ENCODE assay signal across 9 cellular contexts in the genomic region with DNA sequence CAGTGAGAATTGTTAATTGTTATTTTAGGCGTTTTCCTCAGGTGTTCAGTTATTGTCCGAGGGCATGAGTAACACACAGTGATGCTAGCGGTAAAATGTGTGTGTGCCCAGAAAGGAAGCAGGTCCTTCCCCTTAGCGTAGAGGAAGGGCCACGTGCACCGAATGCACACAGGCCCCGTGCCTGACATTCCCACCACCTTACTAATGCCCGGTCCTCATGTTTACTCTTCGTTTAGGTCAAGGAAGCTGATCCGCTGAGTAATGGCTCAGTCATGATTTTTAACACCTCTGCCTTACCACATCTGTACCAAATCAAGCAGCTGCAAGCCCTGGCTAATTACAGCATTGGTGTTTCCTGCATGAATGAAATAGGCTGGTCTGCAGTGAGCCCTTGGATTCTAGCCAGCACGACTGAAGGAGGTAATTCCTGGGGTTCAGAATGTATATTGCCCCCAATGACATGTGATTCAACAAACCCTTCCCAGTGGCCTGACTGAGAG.
DNase-seq lines count a peak whose midpoint lies in the region; TF ChIP-seq lines count a peak whose summit lies in the region.
"Had no signal": no experiment of that assay in that cellular context is flagged by ENCODE, and none has a peak within 500 bp of the region (broad histone marks: within the 10 kb centered on the region; RNA-seq: fewer than 3 reads in every experiment).

No MANE protein-coding gene starts in this region.

- no peaks in the 10 kb centered on the region for H3K9me3 ChIP-seq in esophagus squamous epithelium

- TF ChIP-seq POLR2A in esophagus squamous epithelium (IDR thresholded peaks at IDR 0.05), result no peak

- H3K4me3 ChIP-seq in BJ (ENCODE audit: low read depth, low read length), result no peak overlapping the region
- H3K4me3 ChIP-seq in cardiac fibroblast (replicated peaks in 1 of 2; ENCODE audit: low read depth in 2 of 2, low read length in 2 of 2), result no peak overlapping the region
- no peak overlapping the region for H3K4me3 ChIP-seq in mesendoderm (ENCODE audit: low read length)
- H3K4me3 ChIP-seq in esophagus squamous epithelium, result no peak overlapping the region

- no peak overlapping the region for H3K23ac ChIP-seq in mesendoderm (ENCODE audit: low read length)

- no peaks in the 10 kb centered on the region for H3K36me3 ChIP-seq in BJ (ENCODE audit: control insufficient read depth, insufficient read depth, low read length)
- H3K36me3 ChIP-seq in mesendoderm (ENCODE audit: control insufficient read depth, insufficient read depth, low read length), result no peaks in the 10 kb centered on the region
- peaks cover 0 to 11% (median 0%) of the 10 kb centered on the region in 3 donors for H3K36me3 ChIP-seq in esophagus squamous epithelium

- H3K56ac ChIP-seq in mesendoderm (ENCODE audit: low read length), result no peak overlapping the region

- TF ChIP-seq CTCF in BJ (IDR thresholded peaks at IDR 0.05; ENCODE audit: insufficient read depth, low read depth, low read length), result no peak
- no peak for TF ChIP-seq CTCF in cardiac fibroblast (IDR thresholded peaks at IDR 0.05; ENCODE audit: low read depth, low read length)
- TF ChIP-seq CTCF in esophagus squamous epithelium (IDR thresholded peaks at IDR 0.05), result no peak

- DNase-seq in BJ (ENCODE audit: low read depth), result peak; percentile 81
- peak; percentile 94 for DNase-seq in M059J (ENCODE audit: low read depth)
- DNase-seq in cardiac fibroblast (ENCODE audit: low read depth in 2 of 2), result peak; percentile 70 to 91
- DNase-seq in mesendoderm, result peak; percentile 32
- DNase-seq in effector CD8-positive, alpha-beta T cell (lab: John Stamatoyannopoulos, UW), result no peak
- DNase-seq in NCI-H774 (lab: John Stamatoyannopoulos, UW), result no peak
- no peak for DNase-seq in HEK293T (ENCODE audit: extremely low spot score)
- no peak for DNase-seq in esophagus squamous epithelium (lab: John Stamatoyannopoulos, UW)
- DNase-seq: DMS153 had no signal

- H2BK5ac ChIP-seq in mesendoderm (ENCODE audit: low read length), result no peak overlapping the region

- H3K79me2 ChIP-seq in mesendoderm (ENCODE audit: control insufficient read depth, insufficient read depth, low read length), result no peaks in the 10 kb centered on the region

- no peak overlapping the region for H3K4me2 ChIP-seq in mesendoderm (ENCODE audit: low read length)

- no peak overlapping the region for H3K18ac ChIP-seq in mesendoderm (ENCODE audit: low read length)

- H3K27me3 ChIP-seq in BJ (ENCODE audit: control insufficient read depth, insufficient read depth, low read length), result peaks cover 6% of the 10 kb centered on the region
- no peaks in the 10 kb centered on the region for H3K27me3 ChIP-seq in mesendoderm (ENCODE audit: insufficient read depth, low read length, poor library complexity)
- H3K27me3 ChIP-seq in esophagus squamous epithelium, result no peaks in the 10 kb centered on the region

- H2AK5ac ChIP-seq in mesendoderm (ENCODE audit: low read length), result no peak overlapping the region

- H4K8ac ChIP-seq in mesendoderm (ENCODE audit: low read depth, low read length), result no peak overlapping the region

- H2BK120ac ChIP-seq in mesendoderm (ENCODE audit: low read depth, low read length), result no peak overlapping the region

- intact Hi-C loops in esophagus squamous epithelium (cut with DNase I), result no loop called here

- WGBS in mesendoderm (ENCODE audit: extremely low coverage, insufficient coverage, low lambda C conversion rate), result no CpG with 5 or more reads among the region's 11 CpGs
- 24 to 64% methylated on average over 7 of the region's 11 CpGs for WGBS in esophagus squamous epithelium, 2 donors

- CTCF ChIA-PET in BJ (lab: Yijun Ruan, JAX), result interaction anchor here (1.2 kb wide), 1 partner anchor 9 kb away, joined by 3 read pairs; no protein-coding TSS in a partner anchor
- CTCF ChIA-PET in HEK293T (lab: Yijun Ruan, JAX), result no interaction called here

- no peak overlapping the region for H4K5ac ChIP-seq in mesendoderm (ENCODE audit: low read length)

- no peak overlapping the region for H3K4ac ChIP-seq in mesendoderm (ENCODE audit: low read depth, low read length)

- no peak overlapping the region for H2BK15ac ChIP-seq in mesendoderm (replicated peaks; ENCODE audit: low read depth)

- H3K9ac ChIP-seq in mesendoderm (ENCODE audit: low read length), result no peak overlapping the region

- H3K4me1 ChIP-seq in mesendoderm (ENCODE audit: control insufficient read depth, low read depth, low read length), result no peaks in the 10 kb centered on the region
- H3K4me1 ChIP-seq in esophagus squamous epithelium, result peaks cover 0 to 25% (median 12%) of the 10 kb centered on the region in 3 donors

- no peak overlapping the region for H3K27ac ChIP-seq in mesendoderm (ENCODE audit: low read depth, low read length)
- H3K27ac ChIP-seq in esophagus squamous epithelium, result peak overlapping the region in 1 of 4 donors; percentile 14

- H3K79me1 ChIP-seq in mesendoderm (ENCODE audit: low read length), result no peaks in the 10 kb centered on the region

- POLR2A ChIA-PET in BJ (lab: Charles Lee) (no interaction called here), HEK293T (lab: Yijun Ruan, JAX) (no interaction called here)

TF ChIP-seq in HEK293T, 16 proteins besides CTCF, POLR2A, EP300 and RAD21:
- no peak for TF ChIP-seq FOXM1 (IDR thresholded peaks at IDR 0.05; ENCODE audit: borderline replicate concordance)
- no peak for TF ChIP-seq FOXA1 (IDR thresholded peaks at IDR 0.05)
- TF ChIP-seq ZNF384 (IDR thresholded peaks at IDR 0.05), result no peak
- TF ChIP-seq ARNT (IDR thresholded peaks at IDR 0.05), result no peak
- no peak for TF ChIP-seq HDGF (IDR thresholded peaks at IDR 0.05; ENCODE audit: borderline replicate concordance)
- no peak for TF ChIP-seq SUZ12 (IDR thresholded peaks at IDR 0.05)
- TF ChIP-seq LEF1 (IDR thresholded peaks at IDR 0.05; ENCODE audit: borderline replicate concordance), result no peak
- TF ChIP-seq, protein P1, sequence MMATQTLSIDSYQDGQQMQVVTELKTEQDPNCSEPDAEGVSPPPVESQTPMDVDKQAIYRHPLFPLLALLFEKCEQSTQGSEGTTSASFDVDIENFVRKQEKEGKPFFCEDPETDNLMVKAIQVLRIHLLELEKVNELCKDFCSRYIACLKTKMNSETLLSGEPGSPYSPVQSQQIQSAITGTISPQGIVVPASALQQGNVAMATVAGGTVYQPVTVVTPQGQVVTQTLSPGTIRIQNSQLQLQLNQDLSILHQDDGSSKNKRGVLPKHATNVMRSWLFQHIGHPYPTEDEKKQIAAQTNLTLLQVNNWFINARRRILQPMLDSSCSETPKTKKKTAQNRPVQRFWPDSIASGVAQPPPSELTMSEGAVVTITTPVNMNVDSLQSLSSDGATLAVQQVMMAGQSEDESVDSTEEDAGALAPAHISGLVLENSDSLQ (IDR thresholded peaks at IDR 0.05), result no peak
- no peak for TF ChIP-seq SP1 (IDR thresholded peaks at IDR 0.05)
- TF ChIP-seq FOXK2 (IDR thresholded peaks at IDR 0.05), result no peak
- no peak for TF ChIP-seq NFRKB (IDR thresholded peaks at IDR 0.05)
- no peak for TF ChIP-seq L3MBTL2 (conservative IDR thresholded peaks at IDR 0.05)

Comparison
In these comparisons a context has a peak if more than half of its experiments do, and no peak if none do; other contexts are left out.
1. DNase-seq: peak in BJ (single experiment), M059J (single experiment), cardiac fibroblast (2 of 2) and mesendoderm (single experiment); none in effector CD8-positive, alpha-beta T cell (single experiment), NCI-H774 (single experiment), HEK293T (single experiment) and esophagus squamous epithelium (single experiment).